In genomic region chr15:72665706-72666105, GRCh38 we compare ENCODE assay signal across 10 cellular contexts. TPM values are rescaled to one million over a fixed set of nuclear protein-coding genes. Genes with fewer than 3 reads are reported as not detected.
"Had no signal": no experiment of that assay in that cellular context is flagged by ENCODE, and none has a peak within 500 bp of the region (broad histone marks: within the 10 kb centered on the region; RNA-seq: fewer than 3 reads in every experiment).

No MANE protein-coding gene starts in this region.

RNA-seq across cellular contexts. Expression of gene GOLGA6B, which starts 11.2 kb away (rescaled TPM):
- total RNA-seq: OCI-LY7, Peyer's patch, Right ventricle myocardium inferior, Right ventricle myocardium superior, RPMI7951, SJCRH30, SJSA1, SK-MEL-5 had no signal
- polyA plus RNA-seq: SK-N-SH had no signal

RNA-seq across cellular contexts. Expression of gene HIGD2B, which starts 20.3 kb away (rescaled TPM):
- total RNA-seq: PC-9, Peyer's patch, Right ventricle myocardium inferior, Right ventricle myocardium superior, RPMI7951, SJCRH30, SJSA1 had no signal
- polyA plus RNA-seq: SK-N-SH had no signal
